In genomic region chr5:82096249-82096648, GRCh38 we compare ENCODE assay signal across 21 cellular contexts.
"Had no signal": no experiment of that assay in that cellular context is flagged by ENCODE, and none has a peak within 500 bp of the region (broad histone marks: within the 10 kb centered on the region; RNA-seq: fewer than 3 reads in every experiment).

No MANE protein-coding gene starts in this region.

- H3K27ac ChIP-seq: adrenal gland, body of pancreas, breast epithelium, SJCRH30, SK-N-MC had no signal

- ATAC-seq: activated T-cell treated with anti-CD3 and anti-CD28 coated beads, Interleukin-2, amount 50 U/mL, for 72 hours; body of pancreas; Panc1 had no signal

- H3K4me3 Mint-ChIP-seq: activated CD4-positive, alpha-beta memory T cell treated with anti-CD3 and anti-CD28 coated beads for 36 hours; activated naive CD4-positive, alpha-beta T cell treated with anti-CD3 and anti-CD28 coated beads for 36 hours; activated T-cell treated with anti-CD3 and anti-CD28 coated beads, Interleukin-2, amount 50 U/mL, for 72 hours had no signal

- H3K4me3 ChIP-seq: adrenal gland, body of pancreas, breast epithelium, SJCRH30, SK-N-MC had no signal

- H3K27me3 ChIP-seq: adrenal gland, body of pancreas, breast epithelium, SJCRH30 had no signal

- H3K4me1 ChIP-seq: adrenal gland, breast epithelium, SJCRH30 had no signal

- H3K27me3 Mint-ChIP-seq: activated CD4-positive, alpha-beta memory T cell treated with anti-CD3 and anti-CD28 coated beads for 36 hours had no signal

- H3K27ac Mint-ChIP-seq: activated CD4-positive, alpha-beta memory T cell treated with anti-CD3 and anti-CD28 coated beads for 36 hours; activated naive CD4-positive, alpha-beta T cell treated with anti-CD3 and anti-CD28 coated beads for 36 hours; activated naive CD4-positive, alpha-beta T cell treated with anti-CD3 and anti-CD28 coated beads, Interleukin-2, amount 50 U/mL, for 72 hours; activated T-cell treated with anti-CD3 and anti-CD28 coated beads, Interleukin-2, amount 50 U/mL, for 72 hours had no signal

- H3K36me3 ChIP-seq: adrenal gland, breast epithelium, SJCRH30 had no signal

- DNase-seq: activated CD4-positive, alpha-beta memory T cell treated with anti-CD3 and anti-CD28 coated beads for 36 hours; activated CD4-positive, alpha-beta T cell treated with anti-CD3 and anti-CD28 coated beads, Interleukin-2, amount 50 U/mL, for 1 hour; activated gamma-delta T cell treated with Interleukin-2 at 50 U/mL for 16 hours; activated naive CD4-positive, alpha-beta T cell treated with anti-CD3 and anti-CD28 coated beads for 36 hours; activated T-cell treated with anti-CD3 and anti-CD28 coated beads, Interleukin-2, amount 50 U/mL, for 1 hour; activated T-cell treated with anti-CD3 and anti-CD28 coated beads, Interleukin-2, amount 50 U/mL, for 72 hours; adrenal gland; body of pancreas; NCI-H1105; NCI-H1436; NCI-H1694; NCI-H2081 treated with DMSO at 0.1 percent for 48 hours; NCI-H345; NCI-H524 treated with DMSO at 0.1 percent for 48 hours; SHP77; SJCRH30; T1000 had no signal
